35 cellular contexts compared by ENCODE assay signal in genomic region chr12:79434561-79434960, GRCh38.
DNase-seq lines count a peak whose midpoint lies in the region; ATAC-seq, FAIRE-seq and TF ChIP-seq lines count a peak whose summit lies in the region.
"Had no signal": no experiment of that assay in that cellular context is flagged by ENCODE, and none has a peak within 500 bp of the region (broad histone marks: within the 10 kb centered on the region; RNA-seq: fewer than 3 reads in every experiment).

No MANE protein-coding gene starts in this region.

- no peak overlapping the region for H3K18ac ChIP-seq in IMR-90 (ENCODE audit: low read depth, low read length)

- H4K20me1 ChIP-seq in mammary epithelial cell (ENCODE audit: insufficient read depth, low read length) = no peaks in the 10 kb centered on the region
- H4K20me1 ChIP-seq in IMR-90 (ENCODE audit: insufficient read depth, low read length) = no peaks in the 10 kb centered on the region
- H4K20me1 ChIP-seq: BLaER1; BLaER1 treated with 17β-estradiol and CSF1 and Interleukin-3, amounts not matched to agents 10 nM and 100 nM had no signal

- dilution Hi-C loops in mammary epithelial cell (cut with HindIII; ENCODE audit: low sequenced_read_pairs) (loop anchor here (10.0 kb wide), 1 partner anchor 70 kb away; no protein-coding TSS in a partner anchor), IMR-90 (cut with HindIII; ENCODE audit: low sequenced_read_pairs, unreplicated experiment) (no loop called here)

- H2AFZ ChIP-seq in mammary epithelial cell (ENCODE audit: low read depth, low read length) = no peak overlapping the region
- H2AFZ ChIP-seq in IMR-90 (replicated peaks; ENCODE audit: low read length, poor library complexity) = no peak overlapping the region

- TF ChIP-seq POLR2A in breast epithelium (IDR thresholded peaks at IDR 0.05) (no peak), IMR-90 (IDR thresholded peaks at IDR 0.05; ENCODE audit: low read depth, low read length) (no peak), gastrocnemius medialis (IDR thresholded peaks at IDR 0.05) (no peak), vagina (IDR thresholded peaks at IDR 0.05) (no peak)

- H3K27me3 ChIP-seq in mammary epithelial cell (ENCODE audit: insufficient read depth, low read length) (no peaks in the 10 kb centered on the region), breast epithelium (no peaks in the 10 kb centered on the region), IMR-90 (ENCODE audit: control insufficient read depth, insufficient read depth, low read length) (no peaks in the 10 kb centered on the region), bronchial epithelial cell (ENCODE audit: control insufficient read depth, insufficient read depth, low read length) (no peaks in the 10 kb centered on the region), gastrocnemius medialis (no peaks in the 10 kb centered on the region), vagina (no peaks in the 10 kb centered on the region)
- H3K27me3 ChIP-seq: BE2C; BLaER1; BLaER1 treated with 17β-estradiol and CSF1 and Interleukin-3, amounts not matched to agents 10 nM and 100 nM had no signal

- H3K4me2 ChIP-seq in mammary epithelial cell (ENCODE audit: insufficient read depth, low read depth, low read length) (peak overlapping the region; percentile 6), IMR-90 (ENCODE audit: low read depth, low read length) (no peak overlapping the region)
- H3K4me2 ChIP-seq: BLaER1; BLaER1 treated with 17β-estradiol and CSF1 and Interleukin-3, amounts not matched to agents 10 nM and 100 nM had no signal

- no peak overlapping the region for H4K91ac ChIP-seq in IMR-90 (ENCODE audit: insufficient read depth, low read depth, low read length)

- H3K36me3 ChIP-seq in mammary epithelial cell (ENCODE audit: insufficient read depth, low read length) = no peaks in the 10 kb centered on the region
- H3K36me3 ChIP-seq in breast epithelium = no peaks in the 10 kb centered on the region
- no peaks in the 10 kb centered on the region for H3K36me3 ChIP-seq in IMR-90 (ENCODE audit: control insufficient read depth, insufficient read depth, low read length)
- no peaks in the 10 kb centered on the region for H3K36me3 ChIP-seq in bronchial epithelial cell (ENCODE audit: control insufficient read depth, insufficient read depth, low read length)
- H3K36me3 ChIP-seq in gastrocnemius medialis = no peaks in the 10 kb centered on the region
- H3K36me3 ChIP-seq in vagina = no peaks in the 10 kb centered on the region
- H3K36me3 ChIP-seq: BE2C had no signal

- no peak overlapping the region for H4K5ac ChIP-seq in IMR-90 (ENCODE audit: low read depth, low read length)

- TF ChIP-seq CTCF in mammary epithelial cell (conservative IDR thresholded peaks at IDR 0.05 in 1 of 2, IDR thresholded peaks at IDR 0.05 in 1 of 2; ENCODE audit: extremely low read depth in 1 of 2, insufficient read depth in 1 of 2, low read depth in 1 of 2, low read length in 2 of 2) = no peak
- TF ChIP-seq CTCF in breast epithelium (IDR thresholded peaks at IDR 0.05) = no peak
- no peak for TF ChIP-seq CTCF in IMR-90 (conservative IDR thresholded peaks at IDR 0.05; ENCODE audit: low read depth, low read length)
- no peak for TF ChIP-seq CTCF in bronchial epithelial cell (IDR thresholded peaks at IDR 0.05; ENCODE audit: insufficient read depth, low read length, severe bottlenecking)
- TF ChIP-seq CTCF in epithelial cell of esophagus (IDR thresholded peaks at IDR 0.05; ENCODE audit: insufficient read depth, low read depth, low read length, missing control alignments) = no peak
- TF ChIP-seq CTCF in gastrocnemius medialis (IDR thresholded peaks at IDR 0.05 in 4 of 5, conservative IDR thresholded peaks at IDR 0.05 in 1 of 5) = no peak
- no peak for TF ChIP-seq CTCF in vagina (IDR thresholded peaks at IDR 0.05)

- H3K4me3 ChIP-seq in mammary epithelial cell (replicated peaks in 1 of 3; ENCODE audit: insufficient read depth in 1 of 3, low read depth in 2 of 3, low read length in 3 of 3) (no peak overlapping the region), breast epithelium (no peak overlapping the region), IMR-90 (ENCODE audit: insufficient read depth, low read depth, low read length) (no peak overlapping the region), bronchial epithelial cell (ENCODE audit: low read depth, low read length) (no peak overlapping the region), epithelial cell of esophagus (ENCODE audit: low read length) (no peak overlapping the region), gastrocnemius medialis (no peak overlapping the region), vagina (no peak overlapping the region)
- H3K4me3 ChIP-seq: A549; BLaER1; BLaER1 treated with 17β-estradiol and CSF1 and Interleukin-3, amounts not matched to agents 10 nM and 100 nM had no signal

- intact Hi-C loops in mammary epithelial cell (cut with micrococcal nuclease) = no loop called here
- intact Hi-C loops in breast epithelium (cut with DNase I; ENCODE audit: low total_unique reads) = no loop called here
- intact Hi-C loops in IMR-90 (cut with micrococcal nuclease) = loop anchor here (5.0 kb wide), 1 partner anchor 88 kb away; no protein-coding TSS in a partner anchor
- intact Hi-C loops in gastrocnemius medialis (cut with DNase I; ENCODE audit: low total_unique reads) = no loop called here
- intact Hi-C loops in vagina (cut with DNase I) = no loop called here

- no peak overlapping the region for H3K23ac ChIP-seq in IMR-90 (ENCODE audit: low read depth, low read length)

- FAIRE-seq in bronchial epithelial cell (lab: Jason Lieb, UNC) = no peak
- FAIRE-seq: A204.1, A549, D721Med had no signal

- no peak overlapping the region for H2AK9ac ChIP-seq in IMR-90 (replicated peaks; ENCODE audit: low read depth, low read length, poor library complexity)

- H3K9ac ChIP-seq in mammary epithelial cell (ENCODE audit: insufficient read depth, low read length) (no peak overlapping the region), IMR-90 (ENCODE audit: low read depth, low read length) (no peak overlapping the region)
- H3K9ac ChIP-seq: BLaER1; BLaER1 treated with 17β-estradiol and CSF1 and Interleukin-3, amounts not matched to agents 10 nM and 100 nM had no signal

- H3K4ac ChIP-seq in IMR-90 (ENCODE audit: low read depth, low read length) = no peak overlapping the region

- no peak overlapping the region for H3K56ac ChIP-seq in IMR-90 (ENCODE audit: extremely low read depth, insufficient read depth, low read length)

- H2BK20ac ChIP-seq in IMR-90 (ENCODE audit: low read depth, low read length) = no peak overlapping the region

- no peaks in the 10 kb centered on the region; the same call in 1 of the 2 replicates for H3K9me1 ChIP-seq in IMR-90 (ENCODE audit: insufficient read depth, low read length)

- H2BK15ac ChIP-seq in IMR-90 (ENCODE audit: low read depth, low read length) = no peak overlapping the region

- 93% methylated on average over 1 of the region's 1 CpG for WGBS in mammary epithelial cell (ENCODE audit: low coverage, missing lambda C conversion rate)
- no CpG with 5 or more reads among the region's 1 CpG for WGBS in IMR-90 (ENCODE audit: extremely low coverage in 2 of 2, insufficient read length in 1 of 2), 2 experiments

- CTCF ChIA-PET in mammary epithelial cell (lab: Charles Lee; ENCODE audit: low non-redundant PET) (no interaction called here), IMR-90 (lab: Yijun Ruan, JAX) (no interaction called here)

- peak overlapping the region; percentile 31 for H2BK120ac ChIP-seq in IMR-90 (ENCODE audit: low read depth, low read length)

- no peaks in the 10 kb centered on the region for H3K9me3 ChIP-seq in mammary epithelial cell (replicated peaks; ENCODE audit: insufficient read depth, low read length)
- H3K9me3 ChIP-seq in breast epithelium = no peaks in the 10 kb centered on the region
- H3K9me3 ChIP-seq in IMR-90 (ENCODE audit: control insufficient read depth, insufficient read depth, low read length) = no peaks in the 10 kb centered on the region
- H3K9me3 ChIP-seq in gastrocnemius medialis = no peaks in the 10 kb centered on the region
- no peaks in the 10 kb centered on the region for H3K9me3 ChIP-seq in vagina
- H3K9me3 ChIP-seq: A549; BE2C; BLaER1; BLaER1 treated with 17β-estradiol and CSF1 and Interleukin-3, amounts not matched to agents 10 nM and 100 nM; Caco-2 had no signal

- H3K79me2 ChIP-seq in mammary epithelial cell (ENCODE audit: insufficient read depth, low read length) = no peaks in the 10 kb centered on the region

- POLR2A ChIA-PET in IMR-90 (lab: Charles Lee; ENCODE audit: unreplicated experiment) = no interaction called here

- ATAC-seq in IMR-90 (ENCODE audit: low read depth) (no peak), gastrocnemius medialis (no peak)
- ATAC-seq: A549; CD8-positive, alpha-beta T cell had no signal

- no peaks in the 10 kb centered on the region for H3K79me1 ChIP-seq in IMR-90 (ENCODE audit: low read depth in 1 of 2, low read length in 2 of 2)

- DNase-seq in mammary epithelial cell = no peak
- DNase-seq in breast epithelium (ENCODE audit: low spot score in 2 of 2) = no peak
- no peak for DNase-seq in IMR-90
- peak; percentile 80 for DNase-seq in bronchial epithelial cell (ENCODE audit: low read depth)
- peak; percentile 57 for DNase-seq in epithelial cell of esophagus (ENCODE audit: low read depth)
- DNase-seq in activated T-cell treated with anti-CD3 and anti-CD28 coated beads, Interleukin-2, amount 50 U/mL, for 1 hour = no peak
- no peak for DNase-seq in gastrocnemius medialis
- DNase-seq in vagina (ENCODE audit: extremely low spot score in 2 of 2) = no peak
- DNase-seq: 8988T; ACHN; AML-193; BE2C; C1 segment of cervical spinal cord; Caco-2; Calu3; CD4-positive, alpha-beta memory T cell; CD4-positive, alpha-beta T cell; CD4-positive, CD25-positive, alpha-beta regulatory T cell; CD8-positive, alpha-beta memory T cell; CD8-positive, alpha-beta T cell; COR-L47; DMS 273 treated with DMSO at 0.1 percent for 48 hours; DMS153; DMS53; DMS79; DMS79 treated with DMSO at 0.1 percent for 48 hours; DND-41; EL had no signal

- H4K8ac ChIP-seq in IMR-90 (ENCODE audit: low read depth in 2 of 2, low read length in 2 of 2) = no peak overlapping the region

- in situ Hi-C loops in mammary epithelial cell (cut with MboI; ENCODE audit: low sequenced_read_pairs in 2 of 2) = no loop called here
- in situ Hi-C loops in IMR-90 (cut with MboI; ENCODE audit: low sequenced_read_pairs) = no loop called here
- in situ Hi-C loops in gastrocnemius medialis (cut with MboI; ENCODE audit: low sequenced_read_pairs in 4 of 4) = no loop called here

- no peak overlapping the region for H3K14ac ChIP-seq in IMR-90 (replicated peaks; ENCODE audit: low read depth, low read length)

- no peak overlapping the region for H2BK5ac ChIP-seq in IMR-90 (ENCODE audit: low read depth, low read length, poor library complexity, severe bottlenecking)

- no peaks in the 10 kb centered on the region for H3K4me1 ChIP-seq in mammary epithelial cell (ENCODE audit: insufficient read depth, low read length)
- H3K4me1 ChIP-seq in breast epithelium = no peaks in the 10 kb centered on the region
- H3K4me1 ChIP-seq in IMR-90 (ENCODE audit: control insufficient read depth, insufficient read depth, low read length) = peaks cover 2% of the 10 kb centered on the region; the same call in 1 of the 2 replicates
- no peaks in the 10 kb centered on the region for H3K4me1 ChIP-seq in gastrocnemius medialis
- no peaks in the 10 kb centered on the region for H3K4me1 ChIP-seq in vagina
- H3K4me1 ChIP-seq: BE2C had no signal

- BruUV-seq in mammary epithelial cell (replicated peaks; lab: Mats Ljungman, UMichigan) (no TSS peak), IMR-90 (replicated peaks; lab: Mats Ljungman, UMichigan) (no TSS peak)

- H2AK5ac ChIP-seq in IMR-90 (ENCODE audit: low read depth, low read length) = no peak overlapping the region

- TF ChIP-seq RAD21 in IMR-90 (IDR thresholded peaks at IDR 0.05; ENCODE audit: low read length) = no peak

- H3K27ac ChIP-seq in mammary epithelial cell (ENCODE audit: insufficient read depth, low read depth, low read length) (no peak overlapping the region), breast epithelium (no peak overlapping the region), IMR-90 (ENCODE audit: insufficient read depth, low read length) (no peak overlapping the region), gastrocnemius medialis (no peak overlapping the region), vagina (no peak overlapping the region)
- H3K27ac ChIP-seq: 22Rv1; A549; BLaER1; BLaER1 treated with 17β-estradiol and CSF1 and Interleukin-3, amounts not matched to agents 10 nM and 100 nM; C4-2B had no signal

Comparison
In these comparisons a context has a peak if more than half of its experiments do, and no peak if none do; other contexts are left out.
1. DNase-seq: peak in bronchial epithelial cell (single experiment) and epithelial cell of esophagus (single experiment); none in mammary epithelial cell (single experiment), breast epithelium (0 of 2), IMR-90 (single experiment), activated T-cell treated with anti-CD3 and anti-CD28 coated beads, Interleukin-2, amount 50 U/mL, for 1 hour (single experiment), gastrocnemius medialis (0 of 2) and vagina (0 of 2).